Comparison of ENCODE assay signal across 1 cellular context in the genomic region with DNA sequence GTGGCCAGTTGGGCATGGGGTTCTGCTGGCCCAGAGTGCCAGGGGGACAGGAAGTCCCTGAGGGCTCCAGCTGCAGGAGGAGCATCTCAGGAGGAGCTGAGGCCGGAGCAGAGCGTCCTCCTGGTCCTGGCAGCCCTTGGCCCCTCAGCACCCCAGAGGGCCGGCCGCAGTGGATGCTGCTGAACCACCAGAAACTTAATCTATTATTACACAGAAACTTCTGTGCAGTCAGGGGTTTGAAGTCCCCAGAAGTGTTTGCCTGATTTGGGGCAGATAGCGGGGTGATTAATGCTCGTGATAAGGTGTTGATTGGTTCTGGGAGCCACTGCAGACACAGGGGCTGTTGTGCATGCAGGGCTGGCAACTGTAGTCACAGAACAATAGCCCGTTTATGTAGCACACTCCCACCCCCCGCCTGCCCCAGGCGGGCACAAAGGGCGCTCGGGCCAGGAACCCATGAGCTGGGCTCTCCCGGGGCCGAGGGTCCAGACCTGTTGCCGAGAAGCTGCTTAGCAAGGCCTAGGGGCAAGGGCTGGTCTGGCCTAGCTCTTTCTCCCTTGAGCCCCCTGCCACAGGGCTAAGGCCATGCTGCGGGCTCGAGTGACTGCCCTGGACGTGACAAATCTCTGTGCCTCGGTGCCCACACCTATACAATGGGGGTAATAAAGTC.
TF ChIP-seq lines count a peak whose summit lies in the region.

No MANE protein-coding gene starts in this region.

TF ChIP-seq in IMR-90, 13 proteins besides CTCF, POLR2A, EP300 and RAD21:
- TF ChIP-seq MAFK (IDR thresholded peaks at IDR 0.05; ENCODE audit: low read depth, low read length), result no peak
- TF ChIP-seq SMC3 (IDR thresholded peaks at IDR 0.05; ENCODE audit: low read depth, low read length), result no peak
- TF ChIP-seq MAZ (IDR thresholded peaks at IDR 0.05; ENCODE audit: borderline replicate concordance, low read depth, low read length), result no peak
- TF ChIP-seq NFE2L2 (IDR thresholded peaks at IDR 0.05; ENCODE audit: low read depth, low read length), result no peak
- no peak for TF ChIP-seq BHLHE40 (IDR thresholded peaks at IDR 0.05; ENCODE audit: low read depth, low read length)
- no peak for TF ChIP-seq MXI1 (IDR thresholded peaks at IDR 0.05; ENCODE audit: borderline replicate concordance, low read depth, low read length)
- TF ChIP-seq RCOR1 (IDR thresholded peaks at IDR 0.05; ENCODE audit: insufficient replicate concordance, low read length), result no peak
- TF ChIP-seq CEBPB (IDR thresholded peaks at IDR 0.05; ENCODE audit: low read depth, low read length), result no peak
- TF ChIP-seq FOS (IDR thresholded peaks at IDR 0.05; ENCODE audit: low read depth, low read length), result no peak
- TF ChIP-seq, protein P1, sequence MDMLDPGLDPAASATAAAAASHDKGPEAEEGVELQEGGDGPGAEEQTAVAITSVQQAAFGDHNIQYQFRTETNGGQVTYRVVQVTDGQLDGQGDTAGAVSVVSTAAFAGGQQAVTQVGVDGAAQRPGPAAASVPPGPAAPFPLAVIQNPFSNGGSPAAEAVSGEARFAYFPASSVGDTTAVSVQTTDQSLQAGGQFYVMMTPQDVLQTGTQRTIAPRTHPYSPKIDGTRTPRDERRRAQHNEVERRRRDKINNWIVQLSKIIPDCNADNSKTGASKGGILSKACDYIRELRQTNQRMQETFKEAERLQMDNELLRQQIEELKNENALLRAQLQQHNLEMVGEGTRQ (IDR thresholded peaks at IDR 0.05; ENCODE audit: low read depth, low read length), result no peak
- TF ChIP-seq RFX5 (IDR thresholded peaks at IDR 0.05; ENCODE audit: low read depth, low read length), result no peak
- TF ChIP-seq, protein P2, sequence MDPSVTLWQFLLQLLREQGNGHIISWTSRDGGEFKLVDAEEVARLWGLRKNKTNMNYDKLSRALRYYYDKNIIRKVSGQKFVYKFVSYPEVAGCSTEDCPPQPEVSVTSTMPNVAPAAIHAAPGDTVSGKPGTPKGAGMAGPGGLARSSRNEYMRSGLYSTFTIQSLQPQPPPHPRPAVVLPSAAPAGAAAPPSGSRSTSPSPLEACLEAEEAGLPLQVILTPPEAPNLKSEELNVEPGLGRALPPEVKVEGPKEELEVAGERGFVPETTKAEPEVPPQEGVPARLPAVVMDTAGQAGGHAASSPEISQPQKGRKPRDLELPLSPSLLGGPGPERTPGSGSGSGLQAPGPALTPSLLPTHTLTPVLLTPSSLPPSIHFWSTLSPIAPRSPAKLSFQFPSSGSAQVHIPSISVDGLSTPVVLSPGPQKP (IDR thresholded peaks at IDR 0.05; ENCODE audit: borderline replicate concordance, low read depth, low read length), result no peak
- TF ChIP-seq CHD1 (IDR thresholded peaks at IDR 0.05; ENCODE audit: low read depth, low read length), result no peak
